Comparison of ENCODE assay signal across 1 cellular context in the genomic region with DNA sequence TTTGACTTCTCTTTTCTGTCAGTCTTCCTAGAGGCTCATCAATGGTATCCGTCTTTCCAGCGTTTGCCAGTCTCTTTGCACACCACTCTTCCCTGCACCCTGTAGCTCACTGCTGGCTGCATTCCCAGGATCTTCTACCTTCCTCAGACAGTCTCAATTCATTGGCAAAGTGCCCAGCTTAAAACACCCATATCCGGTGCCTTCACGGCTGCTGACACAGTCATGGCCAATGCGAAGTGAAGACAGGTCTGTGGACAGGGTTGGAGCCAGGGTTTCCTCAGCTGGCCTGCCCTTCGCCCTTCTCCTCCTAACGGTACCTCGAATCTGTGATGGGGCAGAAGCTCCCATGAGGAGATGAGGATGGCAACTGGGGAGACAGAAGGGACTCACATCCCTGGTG.
TF ChIP-seq lines count a peak whose summit lies in the region.

No MANE protein-coding gene starts in this region.

TF ChIP-seq in GM23338, 12 proteins besides CTCF, POLR2A, EP300 and RAD21:
- TF ChIP-seq, protein P1, sequence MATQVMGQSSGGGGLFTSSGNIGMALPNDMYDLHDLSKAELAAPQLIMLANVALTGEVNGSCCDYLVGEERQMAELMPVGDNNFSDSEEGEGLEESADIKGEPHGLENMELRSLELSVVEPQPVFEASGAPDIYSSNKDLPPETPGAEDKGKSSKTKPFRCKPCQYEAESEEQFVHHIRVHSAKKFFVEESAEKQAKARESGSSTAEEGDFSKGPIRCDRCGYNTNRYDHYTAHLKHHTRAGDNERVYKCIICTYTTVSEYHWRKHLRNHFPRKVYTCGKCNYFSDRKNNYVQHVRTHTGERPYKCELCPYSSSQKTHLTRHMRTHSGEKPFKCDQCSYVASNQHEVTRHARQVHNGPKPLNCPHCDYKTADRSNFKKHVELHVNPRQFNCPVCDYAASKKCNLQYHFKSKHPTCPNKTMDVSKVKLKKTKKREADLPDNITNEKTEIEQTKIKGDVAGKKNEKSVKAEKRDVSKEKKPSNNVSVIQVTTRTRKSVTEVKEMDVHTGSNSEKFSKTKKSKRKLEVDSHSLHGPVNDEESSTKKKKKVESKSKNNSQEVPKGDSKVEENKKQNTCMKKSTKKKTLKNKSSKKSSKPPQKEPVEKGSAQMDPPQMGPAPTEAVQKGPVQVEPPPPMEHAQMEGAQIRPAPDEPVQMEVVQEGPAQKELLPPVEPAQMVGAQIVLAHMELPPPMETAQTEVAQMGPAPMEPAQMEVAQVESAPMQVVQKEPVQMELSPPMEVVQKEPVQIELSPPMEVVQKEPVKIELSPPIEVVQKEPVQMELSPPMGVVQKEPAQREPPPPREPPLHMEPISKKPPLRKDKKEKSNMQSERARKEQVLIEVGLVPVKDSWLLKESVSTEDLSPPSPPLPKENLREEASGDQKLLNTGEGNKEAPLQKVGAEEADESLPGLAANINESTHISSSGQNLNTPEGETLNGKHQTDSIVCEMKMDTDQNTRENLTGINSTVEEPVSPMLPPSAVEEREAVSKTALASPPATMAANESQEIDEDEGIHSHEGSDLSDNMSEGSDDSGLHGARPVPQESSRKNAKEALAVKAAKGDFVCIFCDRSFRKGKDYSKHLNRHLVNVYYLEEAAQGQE (IDR thresholded peaks at IDR 0.05; ENCODE audit: unreplicated experiment): no peak
- TF ChIP-seq CREB1 (CRISPR knock-in tag; IDR thresholded peaks at IDR 0.05; ENCODE audit: low read depth) (no peak), EZH2phosphoT487 (IDR thresholded peaks at IDR 0.05; ENCODE audit: unreplicated experiment) (no peak), POLR2AphosphoS5 (IDR thresholded peaks at IDR 0.05; ENCODE audit: low read depth) (0 out of 2 replicates have a peak, but pooled peaks have one; percentile 17), STAT1 (IDR thresholded peaks at IDR 0.05; ENCODE audit: unreplicated experiment) (no peak)
